ENCODE assay signal across 27 cellular contexts in genomic region chr3:160602259-160602658, GRCh38.
"Had no signal": no experiment of that assay in that cellular context is flagged by ENCODE, and none has a peak within 500 bp of the region (broad histone marks: within the 10 kb centered on the region; RNA-seq: fewer than 3 reads in every experiment).

No MANE protein-coding gene starts in this region.

- H3K4me1 ChIP-seq: suprapubic skin, testis, tibial artery, tibial nerve, transverse colon, upper lobe of left lung, upper lobe of right lung, uterus, vagina had no signal

- H3K27ac ChIP-seq: stomach, suprapubic skin, testis, thoracic aorta, tibial artery, tibial nerve, transverse colon, upper lobe of left lung, upper lobe of right lung, uterus, vagina had no signal

- FAIRE-seq: urothelium cell line had no signal

- H3K36me3 ChIP-seq: stomach, suprapubic skin, thoracic aorta, thyroid gland, tibial artery, tibial nerve, transverse colon, upper lobe of left lung, upper lobe of right lung, uterus, vagina had no signal

- DNase-seq: stimulated activated CD4-positive, alpha-beta T cell treated with anti-CD3 and anti-CD28 coated beads, Interleukin-2, amount 100 ng/mL, for 48 hours; stimulated activated CD4-positive, alpha-beta T cell treated with anti-CD3 and anti-CD28 coated beads, Interleukin-4, amount 100 ng/mL, for 1 hour; stimulated activated CD4-positive, alpha-beta T cell treated with anti-CD3 and anti-CD28 coated beads, Interleukin-4, amount 100 ng/mL, for 24 hours; stimulated activated CD4-positive, alpha-beta T cell treated with anti-CD3 and anti-CD28 coated beads, Interleukin-4, amount 100 ng/mL, for 4 hours; stimulated activated CD8-positive, alpha-beta memory T cell treated with anti-CD3 and anti-CD28 coated beads, Interleukin-4, amount 100 ng/mL, for 48 hours; stimulated activated naive B cell treated with anti-CD40 and anti-IgM and Interleukin-4, amounts not matched to agents 10 μg/mL and 1 μg/mL and 100 μg/mL, for 72 hours; stimulated activated naive CD4-positive, alpha-beta T cell; stimulated activated naive CD4-positive, alpha-beta T cell treated with Interleukin-2 at 50 U/mL for 16 hours; stimulated activated naive CD8-positive, alpha-beta T cell treated with anti-CD3 and anti-CD28 coated beads, Interleukin-15, amount 100 ng/mL, for 72 hours; stimulated activated naive CD8-positive, alpha-beta T cell treated with anti-CD3 and anti-CD28 coated beads, Interleukin-15, Interleukin-2, amounts not matched to agents 100 U/mL and 50 U/mL, for 24 hours; stomach; substantia nigra; testis; thyroid gland; tibial artery; transverse colon; trophoblast cell; upper lobe of left lung; upper lobe of right lung; uterus had no signal

- H3K27me3 ChIP-seq: stomach, suprapubic skin, testis, thyroid gland, tibial artery, tibial nerve, transverse colon, upper lobe of left lung, upper lobe of right lung, uterus, vagina had no signal

- ATAC-seq: stimulated activated effector memory CD8-positive, alpha-beta T cell treated with anti-CD3 and anti-CD28 coated beads, Interleukin-12 subunit alpha, Interleukin-12 subunit beta, amount 100 ng/mL, for 72 hours; stimulated activated memory B cell treated with anti-CD40 and anti-IgM and Interleukin-4, amounts not matched to agents 10 μg/mL and 1 μg/mL and 100 μg/mL, for 72 hours; stimulated activated naive B cell treated with anti-CD40 and anti-IgM and Interleukin-4, amounts not matched to agents 10 μg/mL and 1 μg/mL and 100 μg/mL, for 72 hours; stimulated activated naive CD8-positive, alpha-beta T cell treated with anti-CD3 and anti-CD28 coated beads, Interleukin-15, amount 100 ng/mL, for 72 hours; stimulated activated naive CD8-positive, alpha-beta T cell treated with anti-CD3 and anti-CD28 coated beads, Interleukin-15, Interleukin-2, amounts not matched to agents 100 U/mL and 50 U/mL, for 24 hours; upper lobe of right lung had no signal

- H3K9me3 ChIP-seq: stomach, suprapubic skin, testis, thoracic aorta, thyroid gland, tibial artery, transverse colon, upper lobe of right lung, uterus, vagina had no signal

- H3K4me3 ChIP-seq: stomach, suprapubic skin, testis, thoracic aorta, thyroid gland, tibial artery, tibial nerve, transverse colon, upper lobe of left lung, upper lobe of right lung, uterus, vagina had no signal
